9 cellular contexts compared by ENCODE assay signal in genomic region chr12:65171870-65172269, GRCh38. TPM values are rescaled to one million over a fixed set of nuclear protein-coding genes. Genes with fewer than 3 reads are reported as not detected.
DNase-seq lines count a peak whose midpoint lies in the region; ATAC-seq, FAIRE-seq and TF ChIP-seq lines count a peak whose summit lies in the region.
"Had no signal": no experiment of that assay in that cellular context is flagged by ENCODE, and none has a peak within 500 bp of the region (broad histone marks: within the 10 kb centered on the region; RNA-seq: fewer than 3 reads in every experiment).

No MANE protein-coding gene starts in this region.

- H3K9me3 ChIP-seq in A673 (ENCODE audit: low read depth, low read length, poor library complexity, severe bottlenecking) (no peaks in the 10 kb centered on the region), GM23248 (ENCODE audit: low read depth) (no peaks in the 10 kb centered on the region), HepG2 (ENCODE audit: low read length) (no peaks in the 10 kb centered on the region)

- ATAC-seq in HepG2: no peak

- no peak overlapping the region for H3K27ac Mint-ChIP-seq in activated naive CD8-positive, alpha-beta T cell treated with anti-CD3 and anti-CD28 coated beads for 36 hours

- no peak for TF ChIP-seq POLR2A in HepG2 (IDR thresholded peaks at IDR 0.05; ENCODE audit: insufficient read depth in 1 of 2, low read depth in 2 of 2, low read length in 2 of 2)

- H3K9ac ChIP-seq in GM23248: peak overlapping the region; percentile 97; the same call in 1 of the 2 replicates
- peak overlapping the region; percentile 47 for H3K9ac ChIP-seq in HepG2 (ENCODE audit: insufficient read depth, low read depth, low read length)

- H3K9me3 Mint-ChIP-seq in activated naive CD8-positive, alpha-beta T cell treated with anti-CD3 and anti-CD28 coated beads for 36 hours: no peaks in the 10 kb centered on the region

- no peak for TF ChIP-seq RAD21 in HepG2 (CRISPR knock-in tag; IDR thresholded peaks at IDR 0.05)

- H3K27me3 ChIP-seq in A673 (replicated peaks; ENCODE audit: insufficient read depth, low read depth, low read length, poor library complexity) (no peaks in the 10 kb centered on the region), GM23248 (replicated peaks; ENCODE audit: insufficient read depth) (no peaks in the 10 kb centered on the region), HepG2 (ENCODE audit: control insufficient read depth in 1 of 2, insufficient read depth in 2 of 2, low read length in 2 of 2) (no peaks in the 10 kb centered on the region; a peak in 1 of 5 replicates)

- peak overlapping the region; percentile 91 for H3K4me3 Mint-ChIP-seq in activated naive CD8-positive, alpha-beta T cell treated with anti-CD3 and anti-CD28 coated beads for 36 hours

- no peaks in the 10 kb centered on the region for H3K27me3 Mint-ChIP-seq in activated naive CD8-positive, alpha-beta T cell treated with anti-CD3 and anti-CD28 coated beads for 36 hours

- H2AFZ ChIP-seq in GM23248 (no peak overlapping the region), HepG2 (ENCODE audit: low read length) (no peak overlapping the region)

- H3K27ac ChIP-seq in A673 (ENCODE audit: low read depth, low read length, poor library complexity, severe bottlenecking) (no peak overlapping the region), GM23248 (no peak overlapping the region), HepG2 (ENCODE audit: extremely low read length, insufficient read depth, low read length) (no peak overlapping the region)

- intact Hi-C loops in A673 (cut with micrococcal nuclease; ENCODE audit: unreplicated experiment) (no loop called here), HepG2 (cut with micrococcal nuclease; ENCODE audit: unreplicated experiment) (loop anchor here (5.0 kb wide), 1 partner anchor 65 kb away; no protein-coding TSS in a partner anchor)

- 43 to 51% methylated on average over 3 of the region's 3 CpGs for WGBS in GM23248 (ENCODE audit: low coverage in 1 of 2, low lambda C conversion rate in 2 of 2, missing lambda C conversion rate in 2 of 2), 2 experiments
- 49% methylated on average over 3 of the region's 3 CpGs for WGBS in HepG2 (ENCODE audit: low lambda C conversion rate)

- CTCF ChIA-PET in A673 (lab: Charles Lee): interaction anchor here (0.7 kb wide), 1 partner anchor 289 kb away, joined by 3 read pairs; no protein-coding TSS in a partner anchor
- CTCF ChIA-PET in HepG2 (lab: Yijun Ruan, JAX; ENCODE audit: low intra/inter-chr PET ratio, low total read pairs): no interaction called here

- no peaks in the 10 kb centered on the region for H3F3A ChIP-seq in GM23248 (ENCODE audit: insufficient read depth)

- no peak for FAIRE-seq in HepG2 (lab: Jason Lieb, UNC)

- H3K36me3 Mint-ChIP-seq in activated naive CD8-positive, alpha-beta T cell treated with anti-CD3 and anti-CD28 coated beads for 36 hours: peaks cover 22% of the 10 kb centered on the region

- peaks cover 35% of the 10 kb centered on the region for H3K4me1 ChIP-seq in A673 (ENCODE audit: insufficient read depth, low read length, poor library complexity, severe bottlenecking)
- H3K4me1 ChIP-seq in GM23248 (ENCODE audit: insufficient read depth): peaks cover 38% of the 10 kb centered on the region
- H3K4me1 ChIP-seq in HepG2 (ENCODE audit: insufficient read depth, low read length): peaks cover 51% of the 10 kb centered on the region

- peaks cover 9% of the 10 kb centered on the region; the same call in 1 of the 2 replicates for H4K20me1 ChIP-seq in GM23248 (ENCODE audit: insufficient read depth)
- H4K20me1 ChIP-seq in HepG2 (ENCODE audit: insufficient read depth, low read length): peaks cover 50% of the 10 kb centered on the region

- peaks cover 83% of the 10 kb centered on the region for H3K79me2 ChIP-seq in GM23248 (ENCODE audit: insufficient read depth)
- H3K79me2 ChIP-seq in HepG2 (ENCODE audit: insufficient read depth, low read length): peaks cover 64% of the 10 kb centered on the region

- TF ChIP-seq EP300 in HepG2 (IDR thresholded peaks at IDR 0.05; ENCODE audit: low read depth in 2 of 2, low read length in 2 of 2) (no peak), HepG2 (CRISPR knock-in tag; IDR thresholded peaks at IDR 0.05; ENCODE audit: borderline replicate concordance) (no peak)

- H3K4me2 ChIP-seq in GM23248 (ENCODE audit: unreplicated experiment): peak overlapping the region; percentile 95
- peak overlapping the region; percentile 91 for H3K4me2 ChIP-seq in HepG2 (ENCODE audit: low read depth, low read length)

- TF ChIP-seq CTCF in A673 (conservative IDR thresholded peaks at IDR 0.05; ENCODE audit: low read depth, low read length): no peak
- no peak for TF ChIP-seq CTCF in HepG2 (CRISPR knock-in tag; IDR thresholded peaks at IDR 0.05)

- no TSS peak for BruUV-seq in A673 (replicated peaks; lab: Mats Ljungman, UMichigan)
- no TSS peak for BruUV-seq in HepG2 (replicated peaks; lab: Mats Ljungman, UMichigan)

- peaks cover 30% of the 10 kb centered on the region for H3K4me1 Mint-ChIP-seq in activated naive CD8-positive, alpha-beta T cell treated with anti-CD3 and anti-CD28 coated beads for 36 hours

- POLR2A ChIA-PET in A673 (lab: Charles Lee; ENCODE audit: low non-redundant PET): no interaction called here
- POLR2A ChIA-PET in HepG2 (lab: Yijun Ruan, JAX): no interaction called here

- H3K9me2 ChIP-seq in GM23248 (ENCODE audit: insufficient read depth): no peaks in the 10 kb centered on the region

- in situ Hi-C loops in GM23248 (cut with MboI): no loop called here
- in situ Hi-C loops in HepG2 (cut with HindIII; ENCODE audit: extremely low pct_ligation_motif_present, low pct_unique_long_range_greater_than_20kb): no loop called here
- in situ Hi-C loops in G401 (cut with HindIII; ENCODE audit: low sequenced_read_pairs): no loop called here

- DNase-seq in A673 (ENCODE audit: low spot score) (no peak), GM23248 (peak; percentile 15), HepG2 (ENCODE audit: low spot score) (no peak), G401 (ENCODE audit: low spot score) (no peak), DMS79 treated with DMSO at 0.1 percent for 48 hours (lab: John Stamatoyannopoulos, UW) (no peak), nucleus accumbens (lab: John Stamatoyannopoulos, UW) (no peak)
- no peak for DNase-seq in activated naive CD8-positive, alpha-beta T cell treated with anti-CD3 and anti-CD28 coated beads for 36 hours
- DNase-seq in activated effector memory CD4-positive, alpha-beta T cell treated with Interleukin-2 at 50 U/mL for 16 hours: no peak
- DNase-seq: occipital lobe had no signal

- H3K4me3 ChIP-seq in A673 (ENCODE audit: low read depth, low read length, poor library complexity, severe bottlenecking) (peak overlapping the region; percentile 98), GM23248 (peak overlapping the region; percentile 98), HepG2 (replicated peaks in 1 of 3; ENCODE audit: insufficient read depth in 1 of 3, low read depth in 2 of 3, low read length in 3 of 3) (peak overlapping the region; percentile 92 to 97 (median 94))

- H3K36me3 ChIP-seq in A673 (ENCODE audit: insufficient read depth, low read length, poor library complexity, severe bottlenecking): peaks cover 4% of the 10 kb centered on the region
- H3K36me3 ChIP-seq in GM23248 (ENCODE audit: low read depth): no peaks in the 10 kb centered on the region
- peaks cover 2 to 13% of the 10 kb centered on the region in 2 experiments; a peak in 3 of 5 replicates for H3K36me3 ChIP-seq in HepG2 (replicated peaks in 1 of 2; ENCODE audit: control insufficient read depth in 1 of 2, insufficient read depth in 2 of 2, low read length in 2 of 2)

RNA-seq across cellular contexts. Expression of gene LEMD3, which starts 2.5 kb away (rescaled TPM):
- total RNA-seq in A673 (2021) (27.5 and 28.4 TPM in 2 replicates), HepG2 (2016; rRNA removed; fragmentation: Illumina TruSeq; extraction: Trizol) (12.3 and 18.7 TPM in 2 replicates)
- total RNA-seq in GM23248 (2014; rRNA removed; shearing (Covaris generic)): 17.9 and 36.3 TPM in 2 replicates
- polyA plus RNA-seq in GM23248 (2016; fragmentation: Nextera tagmentation; extraction: Ambion mirVana) (8.4 and 8.6 TPM in 2 replicates), HepG2 (2011; rRNA removed) (7.0 and 9.3 TPM in 2 replicates)
- 10 to 100 TPM; 21.2 to 21.3 TPM for total RNA-seq in activated naive CD8-positive, alpha-beta T cell treated with anti-CD3 and anti-CD28 coated beads for 36 hours
- 2.2 and 2.6 TPM in 2 replicates for total RNA-seq in HepG2 (2016; cell fraction: cytosol; rRNA removed; fragmentation: Illumina TruSeq; extraction: Trizol; ENCODE audit: low read depth)
- total RNA-seq in HepG2 (2016; cell fraction: insoluble cytoplasmic fraction; rRNA removed; fragmentation: Illumina TruSeq; extraction: Trizol): 12.9 and 19.6 TPM in 2 replicates
- total RNA-seq in HepG2 (2016; cell fraction: membrane; rRNA removed; fragmentation: Illumina TruSeq; extraction: Trizol): 3.5 and 4.4 TPM in 2 replicates
- 35.1 and 35.6 TPM in 2 replicates for total RNA-seq in HepG2 (2016; cell fraction: nucleus; rRNA removed; fragmentation: Illumina TruSeq; extraction: Trizol)
- polyA plus RNA-seq in HepG2 (2011; cell fraction: cytosol; rRNA removed): 3.0 and 4.1 TPM in 2 replicates
- 8.9 and 12.1 TPM in 2 replicates for polyA plus RNA-seq in HepG2 (2011; cell fraction: nucleus; rRNA removed)
- polyA plus RNA-seq in HepG2 (2012): 9.7 and 12.5 TPM in 2 replicates
- 0.48 and 0.51 TPM in 2 replicates for polyA plus RNA-seq in HepG2 (2016; cell fraction: cytosol; fragmentation: Illumina TruSeq; extraction: Trizol; ENCODE audit: low read depth)
- polyA plus RNA-seq in HepG2 (2016; cell fraction: insoluble cytoplasmic fraction; fragmentation: Illumina TruSeq; extraction: Trizol; ENCODE audit: low read depth): 7.0 and 7.5 TPM in 2 replicates
- polyA plus RNA-seq in HepG2 (2016; cell fraction: membrane; fragmentation: Illumina TruSeq; extraction: Trizol; ENCODE audit: low read depth): 1.00 and 1.2 TPM in 2 replicates
- polyA plus RNA-seq in HepG2 (2016; cell fraction: nucleus; fragmentation: Illumina TruSeq; extraction: Trizol; ENCODE audit: insufficient read depth, low read depth): 32.6 and 32.9 TPM in 2 replicates
- 9.1 and 9.5 TPM in 2 replicates for polyA minus RNA-seq in HepG2 (2011; rRNA and poly(A)+ RNA removed; ENCODE audit: low replicate concordance)
- 11.1 and 11.5 TPM in 2 replicates for polyA minus RNA-seq in HepG2 (2011; cell fraction: cytosol; rRNA and poly(A)+ RNA removed)
- 36.2 and 40.9 TPM in 2 replicates for polyA minus RNA-seq in HepG2 (2011; cell fraction: nucleus; rRNA and poly(A)+ RNA removed)
- total RNA-seq in G401 (2014; rRNA removed; shearing (Covaris generic)): 84.4 and 96.7 TPM in 2 replicates

RNA-seq across cellular contexts. Expression of gene WIF1, which starts 50.8 kb away (rescaled TPM):
- not detected in 2 replicates for total RNA-seq in A673 (2021)
- total RNA-seq in GM23248 (2014; rRNA removed; shearing (Covaris generic)): not detected in 2 replicates
- not detected in 2 replicates for polyA plus RNA-seq in GM23248 (2016; fragmentation: Nextera tagmentation; extraction: Ambion mirVana)
- under 1 TPM; 0.10 TPM for total RNA-seq in activated naive CD8-positive, alpha-beta T cell treated with anti-CD3 and anti-CD28 coated beads for 36 hours
- not detected in 2 replicates for total RNA-seq in HepG2 (2016; rRNA removed; fragmentation: Illumina TruSeq; extraction: Trizol)
- total RNA-seq in HepG2 (2016; cell fraction: cytosol; rRNA removed; fragmentation: Illumina TruSeq; extraction: Trizol; ENCODE audit: low read depth): not detected in 2 replicates
- total RNA-seq in HepG2 (2016; cell fraction: insoluble cytoplasmic fraction; rRNA removed; fragmentation: Illumina TruSeq; extraction: Trizol): not detected in 2 replicates
- not detected in 2 replicates for total RNA-seq in HepG2 (2016; cell fraction: membrane; rRNA removed; fragmentation: Illumina TruSeq; extraction: Trizol)
- total RNA-seq in HepG2 (2016; cell fraction: nucleus; rRNA removed; fragmentation: Illumina TruSeq; extraction: Trizol): not detected in 2 replicates
- not detected in 2 replicates for polyA plus RNA-seq in HepG2 (2011; rRNA removed)
- not detected in 2 replicates for polyA plus RNA-seq in HepG2 (2011; cell fraction: cytosol; rRNA removed)
- polyA plus RNA-seq in HepG2 (2011; cell fraction: nucleus; rRNA removed): not detected in 2 replicates
- polyA plus RNA-seq in HepG2 (2012): not detected in 2 replicates
- polyA plus RNA-seq in HepG2 (2016; cell fraction: cytosol; fragmentation: Illumina TruSeq; extraction: Trizol; ENCODE audit: low read depth): not detected in 2 replicates
- not detected in 2 replicates for polyA plus RNA-seq in HepG2 (2016; cell fraction: insoluble cytoplasmic fraction; fragmentation: Illumina TruSeq; extraction: Trizol; ENCODE audit: low read depth)
- polyA plus RNA-seq in HepG2 (2016; cell fraction: membrane; fragmentation: Illumina TruSeq; extraction: Trizol; ENCODE audit: low read depth): not detected in 2 replicates
- polyA plus RNA-seq in HepG2 (2016; cell fraction: nucleus; fragmentation: Illumina TruSeq; extraction: Trizol; ENCODE audit: insufficient read depth, low read depth): not detected in 2 replicates
- polyA minus RNA-seq in HepG2 (2011; rRNA and poly(A)+ RNA removed; ENCODE audit: low replicate concordance): not detected in 2 replicates
- polyA minus RNA-seq in HepG2 (2011; cell fraction: cytosol; rRNA and poly(A)+ RNA removed): not detected in 2 replicates
- polyA minus RNA-seq in HepG2 (2011; cell fraction: nucleus; rRNA and poly(A)+ RNA removed): not detected in 2 replicates
- 25.7 and 29.6 TPM in 2 replicates for total RNA-seq in G401 (2014; rRNA removed; shearing (Covaris generic))

Comparison
In these comparisons a context has a peak if more than half of its experiments do, and no peak if none do; other contexts are left out.
1. RNA of gene WIF1, which starts 50.8 kb away (total RNA-seq): 25.7 to 29.6 TPM in G401; 0.10 TPM in activated naive CD8-positive, alpha-beta T cell treated with anti-CD3 and anti-CD28 coated beads for 36 hours, not detected in A673, not detected in GM23248 and not detected in HepG2; every median in the first group is over 10 times any median in the second.
2. Peak in every context shown above with its lines, with median percentiles within 50 percentile points of each other: H3K4me3 ChIP-seq.